20 cellular contexts compared by ENCODE assay signal in genomic region chr20:50052952-50053789, GRCh38. TPM values are rescaled to one million over a fixed set of nuclear protein-coding genes. Genes with fewer than 3 reads are reported as not detected.
DNase-seq lines count a peak whose midpoint lies in the region; ATAC-seq and TF ChIP-seq lines count a peak whose summit lies in the region.
"Had no signal": no experiment of that assay in that cellular context is flagged by ENCODE, and none has a peak within 500 bp of the region (broad histone marks: within the 10 kb centered on the region; RNA-seq: fewer than 3 reads in every experiment).

No MANE protein-coding gene starts in this region.

- ATAC-seq in GM18867 (IDR thresholded peaks at IDR 0.05; ENCODE audit: unreplicated experiment), result no peak

- no peaks in the 10 kb centered on the region for H3K9me3 ChIP-seq in SJSA1 (replicated peaks)
- no peaks in the 10 kb centered on the region for H3K9me3 ChIP-seq in thyroid gland
- H3K9me3 ChIP-seq: vagina had no signal

- TF ChIP-seq CTCF in thyroid gland (IDR thresholded peaks at IDR 0.05), result no peak

- H3K27me3 ChIP-seq in H7 (ENCODE audit: control insufficient read depth, insufficient read depth, low read length) (no peaks in the 10 kb centered on the region), SJSA1 (replicated peaks) (no peaks in the 10 kb centered on the region), thyroid gland (no peaks in the 10 kb centered on the region)
- H3K27me3 ChIP-seq: vagina had no signal

- H3K4me1 ChIP-seq in SJSA1 (replicated peaks), result peaks cover 93% of the 10 kb centered on the region
- H3K4me1 ChIP-seq in thyroid gland, result peaks cover 63 to 68% of the 10 kb centered on the region in 2 donors

- intact Hi-C loops in thyroid gland (cut with DNase I), result no loop called here
- intact Hi-C loops in head of caudate nucleus (cut with DNase I), result no loop called here

- no peak for TF ChIP-seq POLR2A in thyroid gland (IDR thresholded peaks at IDR 0.05)

- H3K27ac ChIP-seq in SJSA1, result peak overlapping the region; percentile 59
- H3K27ac ChIP-seq in thyroid gland, result peak overlapping the region; percentile 89 to 95 (median 94)
- H3K27ac ChIP-seq: KMS-11, vagina had no signal

- DNase-seq in H7 (peak; percentile 71), SJSA1 (ENCODE audit: low read depth in 1 of 2, low spot score in 2 of 2) (peak; percentile 85 to 90), left kidney (ENCODE audit: low read depth, low spot score) (peak; percentile 66), thyroid gland (peak in 1 of 2 donors; percentile 20), NCI-H526 (lab: John Stamatoyannopoulos, UW) (no peak), head of caudate nucleus (no peak)
- no peak for DNase-seq in activated CD4-positive, alpha-beta T cell treated with anti-CD3 and anti-CD28 coated beads, Interleukin-2, amount 50 U/mL, for 48 hours
- DNase-seq: activated B cell treated with CpG ODN at 0.5 μM for 24 hours; activated CD4-positive, alpha-beta T cell treated with anti-CD3 and anti-CD28 coated beads, Interleukin-2, amount 50 U/mL, for 4 hours; activated naive CD8-positive, alpha-beta T cell treated with anti-CD3 and anti-CD28 coated beads, Interleukin-2, amount 10 ng/mL, durations not matched to agents 7 days and 5 days; caudate nucleus; CD4-positive, CD25-positive, alpha-beta regulatory T cell; kidney glomerular epithelial cell; NCI-H1436; NCI-H2107; NCI-H510A; nucleus accumbens had no signal

- H3K4me3 ChIP-seq in H7 (ENCODE audit: insufficient read depth, low read depth, low read length), result no peak overlapping the region
- no peak overlapping the region for H3K4me3 ChIP-seq in SJSA1
- no peak overlapping the region for H3K4me3 ChIP-seq in thyroid gland (replicated peaks in 1 of 3)
- H3K4me3 ChIP-seq: vagina had no signal

- 70 to 72% methylated on average over 9 to 11 of the region's 23 CpGs for WGBS in thyroid gland, 2 donors

- H3K36me3 ChIP-seq in H7 (replicated peaks; ENCODE audit: control insufficient read depth, insufficient read depth, low read length) (no peaks in the 10 kb centered on the region), SJSA1 (no peaks in the 10 kb centered on the region), thyroid gland (no peaks in the 10 kb centered on the region)
- H3K36me3 ChIP-seq: vagina had no signal

RNA-seq across cellular contexts. Expression of gene UBE2V1, which starts 59.8 kb away (rescaled TPM):
- total RNA-seq in H7 (2014; rRNA removed; shearing (Covaris generic)), result 65.1 and 72.9 TPM in 2 replicates
- total RNA-seq in SJSA1 (2014; rRNA removed; shearing (Covaris generic)), result 45.4 and 51.1 TPM in 2 replicates
- 100 to 1,000 TPM in 1 of 4 donors, 10 to 100 TPM in 3; 77.3 to 110 (median 92.3) TPM for total RNA-seq in thyroid gland

Comparison
In these comparisons a context has a peak if more than half of its experiments do, and no peak if none do; other contexts are left out.
1. DNase-seq: peak in H7 (single experiment), SJSA1 (2 of 2) and left kidney (single experiment); none in NCI-H526 (0 of 2), activated CD4-positive, alpha-beta T cell treated with anti-CD3 and anti-CD28 coated beads, Interleukin-2, amount 50 U/mL, for 48 hours (0 of 2) and head of caudate nucleus (0 of 42).